15 cellular contexts compared by ENCODE assay signal in genomic region chr6:31762356-31762755, GRCh38. TPM values are rescaled to one million over a fixed set of nuclear protein-coding genes. Genes with fewer than 3 reads are reported as not detected.
A peak's percentile ranks its signal among the peaks of the same experiment; 100 is the strongest.
DNase-seq lines count a peak whose midpoint lies in the region; ATAC-seq, FAIRE-seq and TF ChIP-seq lines count a peak whose summit lies in the region.
"Had no signal": no experiment of that assay in that cellular context is flagged by ENCODE, and none has a peak within 500 bp of the region (broad histone marks: within the 10 kb centered on the region; RNA-seq: fewer than 3 reads in every experiment).

TSS of gene SAPCD1 (plus strand) at chr6:31762656. CDS start at chr6:31763055, 399 bp downstream.

- in situ Hi-C loops in ACHN (cut with HindIII; ENCODE audit: low pct_ligation_motif_present, low pct_unique_long_range_greater_than_20kb, low sequenced_read_pairs) = no loop called here

- no peak for DNase-seq in activated CD8-positive, alpha-beta memory T cell treated with anti-CD3 and anti-CD28 coated beads, Interleukin-2, amount 10 ng/mL, durations not matched to agents 7 days and 5 days
- DNase-seq in activated CD8-positive, alpha-beta memory T cell treated with anti-CD3 and anti-CD28 coated beads for 24 hours = no peak
- DNase-seq in SK-N-MC (ENCODE audit: low read depth, low spot score) (no peak), endothelial cell of umbilical vein (ENCODE audit: low read depth, low spot score) (no peak), ACHN (no peak), DMS 273 (lab: John Stamatoyannopoulos, UW; ENCODE audit: unreplicated experiment) (no peak), inferior parietal cortex (ENCODE audit: extremely low spot score) (no peak)
- DNase-seq: DMS79 treated with DMSO at 0.1 percent for 48 hours, KBM-7, NCI-H1436 treated with DMSO at 0.1 percent for 48 hours, NCI-H446 treated with DMSO at 0.1 percent for 48 hours, pancreas, PC-3 had no signal

- H3K4me3 ChIP-seq in SK-N-MC (no peak within 1 kb of the TSS), endothelial cell of umbilical vein (replicated peaks in 1 of 3; ENCODE audit: insufficient read depth in 1 of 3, low read depth in 1 of 3, low read length in 3 of 3) (no peak within 1 kb of the TSS)
- H3K4me3 ChIP-seq: pancreas had no signal

- H3K36me3 Mint-ChIP-seq in activated CD8-positive, alpha-beta memory T cell treated with anti-CD3 and anti-CD28 coated beads, Interleukin-2, amount 10 ng/mL, durations not matched to agents 7 days and 5 days = peaks cover 28% of the 10 kb centered on the region
- peaks cover 46% of the 10 kb centered on the region for H3K36me3 Mint-ChIP-seq in stimulated activated memory B cell treated with anti-CD40 and anti-IgM and Interleukin-4, amounts not matched to agents 10 μg/mL and 1 μg/mL and 100 μg/mL, for 72 hours

- no peaks in the 10 kb centered on the region for H3K79me2 ChIP-seq in endothelial cell of umbilical vein (ENCODE audit: control insufficient read depth, insufficient read depth, low read length)

- intact Hi-C loops in endothelial cell of umbilical vein (cut with micrococcal nuclease) = no loop called here

- peaks cover 55% of the 10 kb centered on the region for H3K36me3 ChIP-seq in SK-N-MC (ENCODE audit: insufficient read depth, low read length)
- peaks cover 2% of the 10 kb centered on the region in 2 experiments for H3K36me3 ChIP-seq in endothelial cell of umbilical vein (ENCODE audit: control insufficient read depth in 2 of 2, extremely low read depth in 1 of 2, insufficient read depth in 2 of 2, low read length in 2 of 2)
- H3K36me3 ChIP-seq: pancreas had no signal

- H3K9me3 Mint-ChIP-seq in activated CD8-positive, alpha-beta memory T cell treated with anti-CD3 and anti-CD28 coated beads, Interleukin-2, amount 10 ng/mL, durations not matched to agents 7 days and 5 days (ENCODE audit: low read depth) = no peaks in the 10 kb centered on the region
- no peaks in the 10 kb centered on the region for H3K9me3 Mint-ChIP-seq in stimulated activated memory B cell treated with anti-CD40 and anti-IgM and Interleukin-4, amounts not matched to agents 10 μg/mL and 1 μg/mL and 100 μg/mL, for 72 hours

- ATAC-seq in activated CD8-positive, alpha-beta memory T cell treated with anti-CD3 and anti-CD28 coated beads, Interleukin-2, amount 10 ng/mL, durations not matched to agents 7 days and 5 days = no peak
- no peak for ATAC-seq in stimulated activated memory B cell treated with anti-CD40 and anti-IgM and Interleukin-4, amounts not matched to agents 10 μg/mL and 1 μg/mL and 100 μg/mL, for 72 hours
- ATAC-seq: pancreas had no signal

- H2AFZ ChIP-seq in endothelial cell of umbilical vein (ENCODE audit: low read depth, low read length) = no peak within 1 kb of the TSS

- no peaks in the 10 kb centered on the region for H4K20me1 ChIP-seq in endothelial cell of umbilical vein (replicated peaks; ENCODE audit: control insufficient read depth, extremely low read depth, insufficient read depth, low read length)

- no peaks in the 10 kb centered on the region for H3K27me3 ChIP-seq in endothelial cell of umbilical vein (ENCODE audit: control insufficient read depth in 2 of 2, insufficient read depth in 2 of 2, low read length in 2 of 2)
- H3K27me3 ChIP-seq: pancreas had no signal

- H3K4me1 Mint-ChIP-seq in activated CD8-positive, alpha-beta memory T cell treated with anti-CD3 and anti-CD28 coated beads, Interleukin-2, amount 10 ng/mL, durations not matched to agents 7 days and 5 days = no peaks in the 10 kb centered on the region
- H3K4me1 Mint-ChIP-seq in stimulated activated memory B cell treated with anti-CD40 and anti-IgM and Interleukin-4, amounts not matched to agents 10 μg/mL and 1 μg/mL and 100 μg/mL, for 72 hours = no peaks in the 10 kb centered on the region

- TF ChIP-seq POLR2A in endothelial cell of umbilical vein (IDR thresholded peaks at IDR 0.05; ENCODE audit: low read depth, low read length) = no peak

- dilution Hi-C loops in endothelial cell of umbilical vein (cut with MboI; ENCODE audit: extremely low pct_ligation_motif_present, low sequenced_read_pairs) = no loop called here

- H3K4me3 Mint-ChIP-seq in activated CD8-positive, alpha-beta memory T cell treated with anti-CD3 and anti-CD28 coated beads, Interleukin-2, amount 10 ng/mL, durations not matched to agents 7 days and 5 days = no peak within 1 kb of the TSS
- no peak within 1 kb of the TSS for H3K4me3 Mint-ChIP-seq in stimulated activated memory B cell treated with anti-CD40 and anti-IgM and Interleukin-4, amounts not matched to agents 10 μg/mL and 1 μg/mL and 100 μg/mL, for 72 hours
- H3K4me3 Mint-ChIP-seq: activated naive CD8-positive, alpha-beta T cell had no signal

- CTCF ChIA-PET in activated CD8-positive, alpha-beta memory T cell treated with anti-CD3 and anti-CD28 coated beads, Interleukin-2, amount 10 ng/mL, durations not matched to agents 7 days and 5 days (lab: Charles Lee) = no interaction called here
- CTCF ChIA-PET in endothelial cell of umbilical vein (lab: Charles Lee) = no interaction called here

- TSS peak; percentile 12 for BruUV-seq in endothelial cell of umbilical vein (replicated peaks; lab: Mats Ljungman, UMichigan)

- no peak for FAIRE-seq in endothelial cell of umbilical vein (lab: Jason Lieb, UNC)
- FAIRE-seq: pancreas had no signal

- H3K4me2 ChIP-seq in endothelial cell of umbilical vein (ENCODE audit: insufficient read depth, low read length) = no peak within 1 kb of the TSS

- H3K27ac Mint-ChIP-seq in activated CD8-positive, alpha-beta memory T cell treated with anti-CD3 and anti-CD28 coated beads, Interleukin-2, amount 10 ng/mL, durations not matched to agents 7 days and 5 days = no peak within 1 kb of the TSS
- peak within 1 kb of the TSS; percentile 17 for H3K27ac Mint-ChIP-seq in stimulated activated memory B cell treated with anti-CD40 and anti-IgM and Interleukin-4, amounts not matched to agents 10 μg/mL and 1 μg/mL and 100 μg/mL, for 72 hours
- H3K27ac Mint-ChIP-seq: activated naive CD8-positive, alpha-beta T cell had no signal

- H3K9me1 ChIP-seq in endothelial cell of umbilical vein (replicated peaks; ENCODE audit: control insufficient read depth, extremely low read depth, insufficient read depth, low read length) = no peaks in the 10 kb centered on the region

- no peak within 1 kb of the TSS for H3K9ac ChIP-seq in SK-N-MC (ENCODE audit: insufficient read length)
- H3K9ac ChIP-seq in endothelial cell of umbilical vein (replicated peaks; ENCODE audit: extremely low read depth, insufficient read depth, low read length) = no peak within 1 kb of the TSS

- H3K4me1 ChIP-seq in endothelial cell of umbilical vein (ENCODE audit: control insufficient read depth, extremely low read depth, insufficient read depth, low read length) = no peaks in the 10 kb centered on the region
- H3K4me1 ChIP-seq: pancreas had no signal

- POLR2A ChIA-PET in endothelial cell of umbilical vein (lab: Charles Lee) = no interaction called here

- H3K9me3 ChIP-seq in SK-N-MC (ENCODE audit: low read depth, low read length) = no peaks in the 10 kb centered on the region
- no peaks in the 10 kb centered on the region for H3K9me3 ChIP-seq in endothelial cell of umbilical vein (replicated peaks; ENCODE audit: control insufficient read depth, insufficient read depth, low read length)
- H3K9me3 ChIP-seq: pancreas had no signal

- H3K27ac ChIP-seq in SK-N-MC (peak within 1 kb of the TSS; percentile 1; the same call in 1 of the 2 replicates), endothelial cell of umbilical vein (ENCODE audit: insufficient read depth, low read depth, low read length) (peak within 1 kb of the TSS; percentile 2)
- H3K27ac ChIP-seq: pancreas had no signal

- TF ChIP-seq CTCF in endothelial cell of umbilical vein (IDR thresholded peaks at IDR 0.05; ENCODE audit: extremely low read depth in 1 of 2, insufficient read depth in 1 of 2, low read depth in 1 of 2, low read length in 2 of 2) = no peak

- no peaks in the 10 kb centered on the region for H3K27me3 Mint-ChIP-seq in activated CD8-positive, alpha-beta memory T cell treated with anti-CD3 and anti-CD28 coated beads, Interleukin-2, amount 10 ng/mL, durations not matched to agents 7 days and 5 days
- H3K27me3 Mint-ChIP-seq in stimulated activated memory B cell treated with anti-CD40 and anti-IgM and Interleukin-4, amounts not matched to agents 10 μg/mL and 1 μg/mL and 100 μg/mL, for 72 hours = no peaks in the 10 kb centered on the region
- H3K27me3 Mint-ChIP-seq: activated naive CD8-positive, alpha-beta T cell had no signal

TF ChIP-seq in endothelial cell of umbilical vein, 7 proteins besides CTCF, POLR2A, EP300 and RAD21:
- TF ChIP-seq GATA2 (IDR thresholded peaks at IDR 0.05; ENCODE audit: insufficient read depth, insufficient read length, low read depth, low read length) = no peak
- no peak for TF ChIP-seq EZH2 (IDR thresholded peaks at IDR 0.05; ENCODE audit: borderline replicate concordance, low read depth, low read length, severe bottlenecking)
- TF ChIP-seq FOS (IDR thresholded peaks at IDR 0.05; ENCODE audit: borderline replicate concordance, insufficient read depth, low read length) = no peak
- no peak for TF ChIP-seq JUN (IDR thresholded peaks at IDR 0.05; ENCODE audit: borderline replicate concordance, insufficient read depth, insufficient read length, low read depth)
- TF ChIP-seq POLR2AphosphoS5 (IDR thresholded peaks at IDR 0.05; ENCODE audit: insufficient read depth, low read depth, low read length) = no peak
- TF ChIP-seq, protein P1, sequence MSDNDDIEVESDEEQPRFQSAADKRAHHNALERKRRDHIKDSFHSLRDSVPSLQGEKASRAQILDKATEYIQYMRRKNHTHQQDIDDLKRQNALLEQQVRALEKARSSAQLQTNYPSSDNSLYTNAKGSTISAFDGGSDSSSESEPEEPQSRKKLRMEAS (IDR thresholded peaks at IDR 0.05; ENCODE audit: insufficient read depth, insufficient read length) = no peak

RNA-seq across cellular contexts. Expression of gene SAPCD1, which starts in this region (rescaled TPM):
- 10 to 100 TPM; 12.8 to 19.2 TPM for total RNA-seq in activated CD8-positive, alpha-beta memory T cell treated with anti-CD3 and anti-CD28 coated beads, Interleukin-2, amount 10 ng/mL, durations not matched to agents 7 days and 5 days
- total RNA-seq in endothelial cell of umbilical vein = 9.4 and 11.7 TPM in 2 replicates
- 1.6 and 3.0 TPM in 2 replicates for polyA plus RNA-seq in endothelial cell of umbilical vein
- polyA plus RNA-seq in endothelial cell of umbilical vein (2011; cell fraction: cytosol; rRNA removed) = 1.3 and 1.5 TPM in 2 replicates
- 40.1 and 45.8 TPM in 2 replicates for polyA plus RNA-seq in endothelial cell of umbilical vein (2011; cell fraction: nucleus; rRNA removed)
- 2.6 and 3.3 TPM in 2 replicates for polyA plus RNA-seq in endothelial cell of umbilical vein (2012)
- 2.3 and 2.5 TPM in 2 replicates for polyA minus RNA-seq in endothelial cell of umbilical vein
- not detected for polyA minus RNA-seq in endothelial cell of umbilical vein (2011; cell fraction: cytosol; rRNA and poly(A)+ RNA removed)
- polyA minus RNA-seq in endothelial cell of umbilical vein (2011; cell fraction: nucleus; rRNA and poly(A)+ RNA removed) = 3.1 and 3.8 TPM in 2 replicates
